13 cellular contexts compared by ENCODE assay signal in the genomic region with DNA sequence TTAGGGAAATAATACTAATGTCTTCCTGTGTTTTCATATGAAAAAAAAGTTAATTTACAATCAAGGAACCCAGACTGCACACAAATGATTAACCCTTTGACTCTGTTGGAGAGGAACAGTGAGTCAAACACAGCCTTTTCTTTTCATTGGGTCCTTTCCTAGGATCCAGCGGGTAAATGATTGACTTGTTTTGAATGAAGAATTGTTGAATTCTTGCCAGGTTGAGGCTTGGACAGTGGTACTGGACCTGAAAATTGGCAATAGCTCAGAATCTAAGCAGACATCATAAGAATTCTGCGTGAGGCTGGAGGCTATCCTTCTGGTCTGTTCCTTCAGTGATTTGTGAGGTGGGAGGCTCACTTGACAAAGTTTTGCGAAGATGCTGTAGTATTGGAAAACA.
DNase-seq lines count a peak whose midpoint lies in the region; ATAC-seq lines count a peak whose summit lies in the region.
"Had no signal": no experiment of that assay in that cellular context is flagged by ENCODE, and none has a peak within 500 bp of the region (broad histone marks: within the 10 kb centered on the region; RNA-seq: fewer than 3 reads in every experiment).

No MANE protein-coding gene starts in this region.

- no peak overlapping the region for H3K4me3 Mint-ChIP-seq in stimulated activated effector memory CD8-positive, alpha-beta T cell treated with anti-CD3 and anti-CD28 coated beads, Interleukin-12 subunit alpha, Interleukin-12 subunit beta, amount 100 ng/mL, for 72 hours
- H3K4me3 Mint-ChIP-seq: CD4-positive, CD25-positive, alpha-beta regulatory T cell had no signal

- DNase-seq in ACHN: peak; percentile 96
- DNase-seq in astrocyte of the hippocampus (ENCODE audit: low read depth, low spot score): peak; percentile 36
- DNase-seq in glomerular visceral epithelial cell (ENCODE audit: extremely low spot score): peak; percentile 90
- DNase-seq in left kidney (ENCODE audit: low read depth, low spot score): peak; percentile 66
- DNase-seq in A172 (ENCODE audit: low spot score): no peak
- DNase-seq in stimulated activated effector memory CD8-positive, alpha-beta T cell treated with anti-CD3 and anti-CD28 coated beads, Interleukin-12 subunit alpha, Interleukin-12 subunit beta, amount 100 ng/mL, for 72 hours (ENCODE audit: low spot score in 2 of 2): no peak
- no peak for DNase-seq in head of caudate nucleus
- DNase-seq in NCI-H2107 (lab: John Stamatoyannopoulos, UW): no peak
- DNase-seq: CD4-positive, CD25-positive, alpha-beta regulatory T cell; DMS79; GM23248 had no signal

- in situ Hi-C loops in ACHN (cut with HindIII; ENCODE audit: low pct_ligation_motif_present, low pct_unique_long_range_greater_than_20kb, low sequenced_read_pairs): no loop called here

- H3K27ac Mint-ChIP-seq in stimulated activated effector memory CD8-positive, alpha-beta T cell treated with anti-CD3 and anti-CD28 coated beads, Interleukin-12 subunit alpha, Interleukin-12 subunit beta, amount 100 ng/mL, for 72 hours: no peak overlapping the region
- H3K27ac Mint-ChIP-seq: CD4-positive, CD25-positive, alpha-beta regulatory T cell had no signal

- intact Hi-C loops in head of caudate nucleus (cut with DNase I): no loop called here

- no peaks in the 10 kb centered on the region for H3K9me3 Mint-ChIP-seq in stimulated activated effector memory CD8-positive, alpha-beta T cell treated with anti-CD3 and anti-CD28 coated beads, Interleukin-12 subunit alpha, Interleukin-12 subunit beta, amount 100 ng/mL, for 72 hours

- ATAC-seq in stimulated activated effector memory CD8-positive, alpha-beta T cell treated with anti-CD3 and anti-CD28 coated beads, Interleukin-12 subunit alpha, Interleukin-12 subunit beta, amount 100 ng/mL, for 72 hours: no peak
- ATAC-seq: GM12878, HCT116 had no signal

- H3K4me1 Mint-ChIP-seq in stimulated activated effector memory CD8-positive, alpha-beta T cell treated with anti-CD3 and anti-CD28 coated beads, Interleukin-12 subunit alpha, Interleukin-12 subunit beta, amount 100 ng/mL, for 72 hours: no peaks in the 10 kb centered on the region
- H3K4me1 Mint-ChIP-seq: CD4-positive, CD25-positive, alpha-beta regulatory T cell had no signal

- no peaks in the 10 kb centered on the region for H3K36me3 Mint-ChIP-seq in stimulated activated effector memory CD8-positive, alpha-beta T cell treated with anti-CD3 and anti-CD28 coated beads, Interleukin-12 subunit alpha, Interleukin-12 subunit beta, amount 100 ng/mL, for 72 hours
- H3K36me3 Mint-ChIP-seq: CD4-positive, CD25-positive, alpha-beta regulatory T cell had no signal

Comparison
In these comparisons a context has a peak if more than half of its experiments do, and no peak if none do; other contexts are left out.
1. DNase-seq: peak in ACHN (single experiment), astrocyte of the hippocampus (single experiment), glomerular visceral epithelial cell (single experiment) and left kidney (single experiment); none in A172 (single experiment), stimulated activated effector memory CD8-positive, alpha-beta T cell treated with anti-CD3 and anti-CD28 coated beads, Interleukin-12 subunit alpha, Interleukin-12 subunit beta, amount 100 ng/mL, for 72 hours (0 of 2), head of caudate nucleus (0 of 42) and NCI-H2107 (single experiment).